In the genomic region with DNA sequence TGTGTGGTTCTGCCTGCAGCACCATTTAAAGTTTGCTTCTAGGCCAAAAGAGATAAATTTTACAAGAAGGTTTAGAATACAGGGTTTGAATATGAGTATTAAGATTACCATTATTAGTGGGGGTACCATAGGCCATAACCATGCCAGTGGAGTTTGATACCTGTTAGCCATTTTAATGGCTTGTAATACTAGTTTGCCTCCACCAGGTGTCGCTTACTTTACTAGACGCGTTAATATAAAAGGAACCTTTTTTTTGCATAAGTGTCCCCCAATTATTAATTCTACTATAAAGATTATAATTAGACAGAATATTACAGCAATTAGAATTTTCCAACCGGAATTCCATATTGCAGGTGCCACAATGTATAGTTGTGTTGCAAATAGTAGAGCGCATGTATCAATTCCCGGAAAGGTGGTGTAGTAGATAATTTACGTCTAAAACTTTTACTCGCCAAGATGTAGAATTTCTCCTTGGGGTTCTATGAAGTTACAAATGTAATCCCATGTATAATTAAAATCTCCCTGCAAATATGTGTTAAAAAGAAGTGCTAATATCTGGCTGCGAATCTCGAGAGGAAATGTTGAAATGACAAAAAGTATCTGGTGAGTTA, we compare ENCODE assay signal across 9 cellular contexts. TPM values are rescaled to one million over a fixed set of nuclear protein-coding genes. Genes with fewer than 3 reads are reported as not detected.
DNase-seq lines count a peak whose midpoint lies in the region; ATAC-seq and TF ChIP-seq lines count a peak whose summit lies in the region.
"Had no signal": no experiment of that assay in that cellular context is flagged by ENCODE, and none has a peak within 500 bp of the region (broad histone marks: within the 10 kb centered on the region; RNA-seq: fewer than 3 reads in every experiment).

No MANE protein-coding gene starts in this region.

- DNase-seq in BE2C (no peak), GM23248 (peak; percentile 30), SW480 (ENCODE audit: low spot score) (peak; percentile 8), kidney epithelial cell (ENCODE audit: low read depth) (no peak), NCI-H2171 (lab: John Stamatoyannopoulos, UW) (no peak), NCI-H2029 (lab: John Stamatoyannopoulos, UW) (no peak)

- no peak overlapping the region for H3K4me2 ChIP-seq in GM23248 (ENCODE audit: unreplicated experiment)

- H4K20me1 ChIP-seq in GM23248 (ENCODE audit: insufficient read depth), result no peaks in the 10 kb centered on the region

- no peak overlapping the region for H3K27ac ChIP-seq in GM23248

- in situ Hi-C loops in GM23248 (cut with MboI), result no loop called here

- no peaks in the 10 kb centered on the region for H3K9me3 ChIP-seq in BE2C
- no peaks in the 10 kb centered on the region for H3K9me3 ChIP-seq in GM23248 (ENCODE audit: low read depth)

- no peaks in the 10 kb centered on the region for H3K4me1 ChIP-seq in BE2C
- H3K4me1 ChIP-seq in GM23248 (ENCODE audit: insufficient read depth), result no peaks in the 10 kb centered on the region

- H2AFZ ChIP-seq in GM23248, result no peak overlapping the region

- H3F3A ChIP-seq in GM23248 (ENCODE audit: insufficient read depth), result no peaks in the 10 kb centered on the region

- no peaks in the 10 kb centered on the region for H3K9me2 ChIP-seq in GM23248 (ENCODE audit: insufficient read depth)

- H3K9ac ChIP-seq in GM23248, result no peak overlapping the region

- 51% methylated on average over 10 of the region's 10 CpGs for WGBS in GM23248 (ENCODE audit: low coverage in 1 of 2, low lambda C conversion rate in 2 of 2, missing lambda C conversion rate in 2 of 2), 2 experiments

- H3K4me3 ChIP-seq in BE2C (ENCODE audit: low read depth, low read length) (no peak overlapping the region), GM23248 (no peak overlapping the region), kidney epithelial cell (ENCODE audit: low read depth, low read length) (no peak overlapping the region)

- H3K79me2 ChIP-seq in GM23248 (ENCODE audit: insufficient read depth), result no peaks in the 10 kb centered on the region

- H3K36me3 ChIP-seq in BE2C (no peaks in the 10 kb centered on the region), GM23248 (ENCODE audit: low read depth) (no peaks in the 10 kb centered on the region), kidney epithelial cell (ENCODE audit: control insufficient read depth, insufficient read depth, low read length) (no peaks in the 10 kb centered on the region)

- TF ChIP-seq CTCF in BE2C (IDR thresholded peaks at IDR 0.05; ENCODE audit: low read depth, low read length) (peak; percentile 42), kidney epithelial cell (IDR thresholded peaks at IDR 0.05; ENCODE audit: insufficient read depth, low read length, poor library complexity, severe bottlenecking) (peak; percentile 48)

- no peak for ATAC-seq in GM19455 (IDR thresholded peaks at IDR 0.05; ENCODE audit: unreplicated experiment)
- ATAC-seq in GM21528 (IDR thresholded peaks at IDR 0.05; ENCODE audit: low FRiP score, unreplicated experiment), result no peak
- ATAC-seq: naive thymus-derived CD8-positive, alpha-beta T cell had no signal

- no peaks in the 10 kb centered on the region for H3K27me3 ChIP-seq in BE2C
- H3K27me3 ChIP-seq in GM23248 (replicated peaks; ENCODE audit: insufficient read depth), result no peaks in the 10 kb centered on the region
- no peaks in the 10 kb centered on the region for H3K27me3 ChIP-seq in kidney epithelial cell (ENCODE audit: control insufficient read depth, insufficient read depth, low read length)

RNA-seq across cellular contexts. Expression of gene MS4A6E, which starts 16.1 kb away (rescaled TPM):
- not detected for polyA plus RNA-seq in BE2C (2012; ENCODE audit: insufficient read depth, insufficient read length, low read depth)
- not detected in 2 replicates for total RNA-seq in GM23248 (2014; rRNA removed; shearing (Covaris generic))
- not detected in 2 replicates for polyA plus RNA-seq in GM23248 (2016; fragmentation: Nextera tagmentation; extraction: Ambion mirVana)
- total RNA-seq in kidney epithelial cell, result not detected in 2 replicates
- total RNA-seq: naive thymus-derived CD8-positive, alpha-beta T cell had no signal
- polyA plus RNA-seq: naive thymus-derived CD8-positive, alpha-beta T cell had no signal

RNA-seq across cellular contexts. Expression of gene MS4A7, which starts 35.1 kb away (rescaled TPM):
- not detected for polyA plus RNA-seq in BE2C (2012; ENCODE audit: insufficient read depth, insufficient read length, low read depth)
- total RNA-seq in GM23248 (2014; rRNA removed; shearing (Covaris generic)), result not detected in 2 replicates
- not detected in 2 replicates for polyA plus RNA-seq in GM23248 (2016; fragmentation: Nextera tagmentation; extraction: Ambion mirVana)
- not detected in 2 replicates for total RNA-seq in kidney epithelial cell

RNA-seq across cellular contexts. Expression of gene MS4A14, which starts 53.1 kb away (rescaled TPM):
- not detected for polyA plus RNA-seq in BE2C (2012; ENCODE audit: insufficient read depth, insufficient read length, low read depth)
- not detected in 2 replicates for total RNA-seq in GM23248 (2014; rRNA removed; shearing (Covaris generic))
- not detected in 2 replicates for polyA plus RNA-seq in GM23248 (2016; fragmentation: Nextera tagmentation; extraction: Ambion mirVana)
- not detected in 2 replicates for total RNA-seq in kidney epithelial cell
- polyA plus RNA-seq: naive thymus-derived CD8-positive, alpha-beta T cell had no signal

Comparison
In these comparisons a context has a peak if more than half of its experiments do, and no peak if none do; other contexts are left out.
1. DNase-seq: peak in GM23248 (single experiment) and SW480 (single experiment); none in BE2C (single experiment), kidney epithelial cell (single experiment), NCI-H2171 (single experiment) and NCI-H2029 (single experiment).